Comparison of ENCODE assay signal across 1 cellular context in genomic region chr22:48968201-48968959, GRCh38.
TF ChIP-seq lines count a peak whose summit lies in the region.

No MANE protein-coding gene starts in this region.

TF ChIP-seq in GM12878, 131 proteins besides CTCF, POLR2A, EP300 and RAD21 (continued from another document):
- TF ChIP-seq ELK1 (IDR thresholded peaks at IDR 0.05; ENCODE audit: low read depth, low read length) (no peak), RB1 (IDR thresholded peaks at IDR 0.05; ENCODE audit: borderline replicate concordance) (no peak), ZBED1 (IDR thresholded peaks at IDR 0.05; ENCODE audit: borderline replicate concordance) (no peak), ZNF592 (IDR thresholded peaks at IDR 0.05) (no peak), MYC (IDR thresholded peaks at IDR 0.05; ENCODE audit: insufficient read depth, insufficient read length, insufficient replicate concordance, low read length, severe bottlenecking) (no peak)
